ENCODE assay signal across 8 cellular contexts in the genomic region with DNA sequence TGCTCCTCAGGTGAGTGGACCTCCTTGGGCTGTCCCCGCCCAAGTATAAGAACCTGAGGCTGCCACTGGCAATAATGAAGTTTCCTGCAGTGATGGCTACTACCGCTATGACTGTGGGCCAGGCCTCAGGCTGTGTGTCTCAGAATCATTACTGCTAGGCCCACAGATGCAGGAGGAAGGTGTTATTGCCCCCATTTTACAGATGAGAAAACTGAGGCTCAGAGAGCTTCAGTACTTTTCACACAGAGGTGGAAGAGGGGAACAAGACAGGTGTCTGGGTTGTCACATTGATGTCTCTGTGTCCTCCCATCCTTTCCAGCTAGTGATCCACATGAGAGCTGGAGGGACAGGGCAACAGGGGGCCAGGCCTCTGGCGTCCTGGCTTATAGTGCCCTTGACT.
"Had no signal": no experiment of that assay in that cellular context is flagged by ENCODE, and none has a peak within 500 bp of the region (broad histone marks: within the 10 kb centered on the region; RNA-seq: fewer than 3 reads in every experiment).

No MANE protein-coding gene starts in this region.

- DNase-seq: H7, HFFc6, IMR-90, KBM-7 had no signal

- ATAC-seq: GM23338, HCT116 had no signal

- H2AFZ ChIP-seq: GM23338 had no signal

- H3K4me3 ChIP-seq: GM23338, HAP-1 had no signal

- H3K9me3 Mint-ChIP-seq: GM23338, HFFc6 had no signal

- H3K4me1 ChIP-seq: HAP-1 had no signal

- H3K4me3 Mint-ChIP-seq: GM23338, HFFc6 had no signal

- H3K36me3 ChIP-seq: HAP-1 had no signal

- H3K27ac ChIP-seq: HL-60 had no signal

- H3K27ac Mint-ChIP-seq: GM23338, HFFc6 had no signal

- H3K9me3 ChIP-seq: HAP-1 had no signal
